Comparison of ENCODE assay signal across 1 cellular context in genomic region chr16:87523605-87524004, GRCh38. TPM values are rescaled to one million over a fixed set of nuclear protein-coding genes. Genes with fewer than 3 reads are reported as not detected.
A peak's percentile ranks its signal among the peaks of the same experiment; 100 is the strongest.
DNase-seq lines count a peak whose midpoint lies in the region; ATAC-seq, FAIRE-seq and TF ChIP-seq lines count a peak whose summit lies in the region.
"Not testable (repeated sequence)": the region's sequence is repeated elsewhere in the genome, so short reads cannot be mapped to it uniquely, and the experiment has no call there.

No MANE protein-coding gene starts in this region.

- 37% methylated on average over 6 of the region's 6 CpGs for WGBS in HepG2 (ENCODE audit: low lambda C conversion rate)

- CTCF ChIA-PET in HepG2 (lab: Yijun Ruan, JAX; ENCODE audit: low intra/inter-chr PET ratio, low total read pairs), result not testable (repeated sequence)

- not testable (repeated sequence) for H2AFZ ChIP-seq in HepG2 (ENCODE audit: low read length)

- not testable (repeated sequence) for H3K4me2 ChIP-seq in HepG2 (ENCODE audit: low read depth, low read length)

- H3K4me1 ChIP-seq in HepG2 (ENCODE audit: insufficient read depth, low read length), result peaks cover 64% of the 10 kb centered on the region

- not testable (repeated sequence) for H3K9me3 ChIP-seq in HepG2 (ENCODE audit: low read length)

- BruUV-seq in HepG2 (replicated peaks; lab: Mats Ljungman, UMichigan), result not testable (repeated sequence)

- not testable (repeated sequence) for TF ChIP-seq RAD21 in HepG2 (CRISPR knock-in tag; IDR thresholded peaks at IDR 0.05)

- POLR2A ChIA-PET in HepG2 (lab: Yijun Ruan, JAX), result not testable (repeated sequence)

- H3K36me3 ChIP-seq in HepG2 (replicated peaks in 1 of 2; ENCODE audit: control insufficient read depth in 1 of 2, insufficient read depth in 2 of 2, low read length in 2 of 2), result not testable (repeated sequence)

- not testable (repeated sequence) for H4K20me1 ChIP-seq in HepG2 (ENCODE audit: insufficient read depth, low read length)

- ATAC-seq in HepG2, result not testable (repeated sequence)

- in situ Hi-C loops in HepG2 (cut with HindIII; ENCODE audit: extremely low pct_ligation_motif_present, low pct_unique_long_range_greater_than_20kb), result not testable (repeated sequence)

- DNase-seq in HepG2 (ENCODE audit: low spot score), result not testable (repeated sequence)

- H3K79me2 ChIP-seq in HepG2 (ENCODE audit: insufficient read depth, low read length), result not testable (repeated sequence)

- not testable (repeated sequence) for TF ChIP-seq POLR2A in HepG2 (IDR thresholded peaks at IDR 0.05; ENCODE audit: insufficient read depth in 1 of 2, low read depth in 2 of 2, low read length in 2 of 2)

- H3K27me3 ChIP-seq in HepG2 (ENCODE audit: control insufficient read depth in 1 of 2, insufficient read depth in 2 of 2, low read length in 2 of 2), result not testable (repeated sequence)

- not testable (repeated sequence) for TF ChIP-seq CTCF in HepG2 (CRISPR knock-in tag; IDR thresholded peaks at IDR 0.05)

- TF ChIP-seq EP300 in HepG2 (IDR thresholded peaks at IDR 0.05; ENCODE audit: low read depth in 2 of 2, low read length in 2 of 2); HepG2 (CRISPR knock-in tag; IDR thresholded peaks at IDR 0.05; ENCODE audit: borderline replicate concordance): not testable (repeated sequence)

- FAIRE-seq in HepG2 (lab: Jason Lieb, UNC), result not testable (repeated sequence)

- not testable (repeated sequence) for H3K4me3 ChIP-seq in HepG2 (replicated peaks in 1 of 3; ENCODE audit: insufficient read depth in 1 of 3, low read depth in 2 of 3, low read length in 3 of 3)

- intact Hi-C loops in HepG2 (cut with micrococcal nuclease; ENCODE audit: unreplicated experiment), result not testable (repeated sequence)

- H3K27ac ChIP-seq in HepG2 (ENCODE audit: extremely low read length, insufficient read depth, low read length), result not testable (repeated sequence)

- not testable (repeated sequence) for H3K9ac ChIP-seq in HepG2 (ENCODE audit: insufficient read depth, low read depth, low read length)

TF ChIP-seq in HepG2, 621 proteins besides CTCF, POLR2A, EP300 and RAD21:
- TF ChIP-seq GATAD2A (CRISPR knock-in tag; IDR thresholded peaks at IDR 0.05), result peak; percentile 39; the same call in 1 of the 2 replicates
- peak; percentile 93 for TF ChIP-seq ZNF121 (CRISPR knock-in tag; IDR thresholded peaks at IDR 0.05)
- TF ChIP-seq SALL1 (CRISPR knock-in tag; IDR thresholded peaks at IDR 0.05), result 0 out of 2 replicates have a peak, but pooled peaks have one; percentile 13
- 0 out of 2 replicates have a peak, but pooled peaks have one; percentile 16 for TF ChIP-seq HNF4A (CRISPR knock-in tag; IDR thresholded peaks at IDR 0.05)
- TF ChIP-seq ZNF770 (CRISPR knock-in tag; IDR thresholded peaks at IDR 0.05), result peak; percentile 76

RNA-seq across cellular contexts. Expression of gene ZCCHC14, which starts 30.8 kb away (rescaled TPM):
- 12.5 and 20.4 TPM in 2 replicates for total RNA-seq in HepG2 (2016; rRNA removed; fragmentation: Illumina TruSeq; extraction: Trizol)
- total RNA-seq in HepG2 (2016; cell fraction: cytosol; rRNA removed; fragmentation: Illumina TruSeq; extraction: Trizol; ENCODE audit: low read depth), result 10.4 and 15.8 TPM in 2 replicates
- total RNA-seq in HepG2 (2016; cell fraction: insoluble cytoplasmic fraction; rRNA removed; fragmentation: Illumina TruSeq; extraction: Trizol), result 11.4 and 19.2 TPM in 2 replicates
- total RNA-seq in HepG2 (2016; cell fraction: membrane; rRNA removed; fragmentation: Illumina TruSeq; extraction: Trizol), result 9.4 and 10.4 TPM in 2 replicates
- total RNA-seq in HepG2 (2016; cell fraction: nucleus; rRNA removed; fragmentation: Illumina TruSeq; extraction: Trizol), result 21.7 and 25.2 TPM in 2 replicates
- 12.4 and 13.9 TPM in 2 replicates for polyA plus RNA-seq in HepG2 (2011; rRNA removed)
- polyA plus RNA-seq in HepG2 (2011; cell fraction: cytosol; rRNA removed), result 7.2 and 8.1 TPM in 2 replicates
- polyA plus RNA-seq in HepG2 (2011; cell fraction: nucleus; rRNA removed), result 44.4 and 55.9 TPM in 2 replicates
- polyA plus RNA-seq in HepG2 (2012), result 24.9 and 25.6 TPM in 2 replicates
- 0.75 and 0.90 TPM in 2 replicates for polyA plus RNA-seq in HepG2 (2016; cell fraction: cytosol; fragmentation: Illumina TruSeq; extraction: Trizol; ENCODE audit: low read depth)
- polyA plus RNA-seq in HepG2 (2016; cell fraction: insoluble cytoplasmic fraction; fragmentation: Illumina TruSeq; extraction: Trizol; ENCODE audit: low read depth), result 19.5 and 24.4 TPM in 2 replicates
- polyA plus RNA-seq in HepG2 (2016; cell fraction: membrane; fragmentation: Illumina TruSeq; extraction: Trizol; ENCODE audit: low read depth), result 3.1 and 3.9 TPM in 2 replicates
- 46.5 and 48.4 TPM in 2 replicates for polyA plus RNA-seq in HepG2 (2016; cell fraction: nucleus; fragmentation: Illumina TruSeq; extraction: Trizol; ENCODE audit: insufficient read depth, low read depth)
- polyA minus RNA-seq in HepG2 (2011; rRNA and poly(A)+ RNA removed; ENCODE audit: low replicate concordance), result 16.6 and 28.7 TPM in 2 replicates
- 20.6 and 23.9 TPM in 2 replicates for polyA minus RNA-seq in HepG2 (2011; cell fraction: cytosol; rRNA and poly(A)+ RNA removed)
- 24.0 and 26.7 TPM in 2 replicates for polyA minus RNA-seq in HepG2 (2011; cell fraction: nucleus; rRNA and poly(A)+ RNA removed)
